In genomic region chr19:40294560-40294959, GRCh38 we compare ENCODE assay signal across 1 cellular context.
TF ChIP-seq lines count a peak whose summit lies in the region.

No MANE protein-coding gene starts in this region.

TF ChIP-seq in GM23338, 12 proteins besides CTCF, POLR2A, EP300 and RAD21 (continued from another document):
- TF ChIP-seq, protein P1, sequence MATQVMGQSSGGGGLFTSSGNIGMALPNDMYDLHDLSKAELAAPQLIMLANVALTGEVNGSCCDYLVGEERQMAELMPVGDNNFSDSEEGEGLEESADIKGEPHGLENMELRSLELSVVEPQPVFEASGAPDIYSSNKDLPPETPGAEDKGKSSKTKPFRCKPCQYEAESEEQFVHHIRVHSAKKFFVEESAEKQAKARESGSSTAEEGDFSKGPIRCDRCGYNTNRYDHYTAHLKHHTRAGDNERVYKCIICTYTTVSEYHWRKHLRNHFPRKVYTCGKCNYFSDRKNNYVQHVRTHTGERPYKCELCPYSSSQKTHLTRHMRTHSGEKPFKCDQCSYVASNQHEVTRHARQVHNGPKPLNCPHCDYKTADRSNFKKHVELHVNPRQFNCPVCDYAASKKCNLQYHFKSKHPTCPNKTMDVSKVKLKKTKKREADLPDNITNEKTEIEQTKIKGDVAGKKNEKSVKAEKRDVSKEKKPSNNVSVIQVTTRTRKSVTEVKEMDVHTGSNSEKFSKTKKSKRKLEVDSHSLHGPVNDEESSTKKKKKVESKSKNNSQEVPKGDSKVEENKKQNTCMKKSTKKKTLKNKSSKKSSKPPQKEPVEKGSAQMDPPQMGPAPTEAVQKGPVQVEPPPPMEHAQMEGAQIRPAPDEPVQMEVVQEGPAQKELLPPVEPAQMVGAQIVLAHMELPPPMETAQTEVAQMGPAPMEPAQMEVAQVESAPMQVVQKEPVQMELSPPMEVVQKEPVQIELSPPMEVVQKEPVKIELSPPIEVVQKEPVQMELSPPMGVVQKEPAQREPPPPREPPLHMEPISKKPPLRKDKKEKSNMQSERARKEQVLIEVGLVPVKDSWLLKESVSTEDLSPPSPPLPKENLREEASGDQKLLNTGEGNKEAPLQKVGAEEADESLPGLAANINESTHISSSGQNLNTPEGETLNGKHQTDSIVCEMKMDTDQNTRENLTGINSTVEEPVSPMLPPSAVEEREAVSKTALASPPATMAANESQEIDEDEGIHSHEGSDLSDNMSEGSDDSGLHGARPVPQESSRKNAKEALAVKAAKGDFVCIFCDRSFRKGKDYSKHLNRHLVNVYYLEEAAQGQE (IDR thresholded peaks at IDR 0.05; ENCODE audit: unreplicated experiment), result no peak
- no peak for TF ChIP-seq ZNF331 (CRISPR knock-in tag; IDR thresholded peaks at IDR 0.05; ENCODE audit: low read depth)
